In the genomic region with DNA sequence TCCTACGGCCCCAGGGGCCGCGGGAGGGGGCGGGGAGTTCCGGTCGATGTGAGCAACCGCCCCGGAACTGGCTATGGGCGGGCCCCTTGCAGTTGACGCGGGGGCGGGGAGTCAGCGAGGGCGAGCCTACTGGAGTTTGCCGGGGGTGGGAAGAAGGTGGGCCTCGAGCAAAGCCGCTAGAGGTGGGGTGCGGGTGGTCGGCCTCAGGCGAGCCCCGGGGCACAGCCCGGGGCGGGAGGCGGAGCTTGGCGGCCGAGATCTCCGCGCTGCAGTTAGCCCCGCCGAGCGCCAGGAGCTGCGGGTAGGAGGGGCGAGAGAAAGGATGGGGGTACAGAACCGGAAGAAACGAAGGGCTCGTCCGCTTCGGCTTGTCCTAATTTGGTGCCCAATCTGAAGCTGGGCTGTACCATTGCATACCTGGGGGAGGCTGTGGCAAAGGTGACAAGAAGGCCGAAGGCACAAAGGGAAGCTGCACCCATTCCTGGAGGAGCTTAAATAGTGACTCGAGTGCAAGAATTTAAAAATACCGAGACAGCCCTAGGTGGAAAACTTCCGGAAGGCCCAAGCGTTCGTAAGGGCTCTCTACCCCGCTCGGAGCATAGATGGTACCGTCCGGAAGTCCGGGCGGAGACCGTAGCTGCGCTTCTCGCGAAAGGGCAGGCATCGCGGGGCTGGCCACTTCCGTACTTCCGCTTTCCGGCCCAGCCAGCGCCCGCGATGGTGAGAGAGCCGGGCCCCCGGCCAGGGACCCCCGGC, we compare ENCODE assay signal across 8 cellular contexts. TPM values are rescaled to one million over a fixed set of nuclear protein-coding genes. Genes with fewer than 3 reads are reported as not detected.
DNase-seq lines count a peak whose midpoint lies in the region; ATAC-seq, FAIRE-seq and TF ChIP-seq lines count a peak whose summit lies in the region.

ARPC4 (plus strand) TSS at position 678 of the 756 bp plus-strand sequence; CDS start at position 718, 40 bp downstream.
TADA3 (minus strand) TSS at position 69 of the 756 bp plus-strand sequence. CDS start 1,007 bp downstream, outside the sequence.

- H3K27me3 ChIP-seq in HUES48 (ENCODE audit: control insufficient read depth, insufficient read depth, low read length) (no peaks in the 10 kb centered on the region), NT2/D1 (ENCODE audit: insufficient read depth, insufficient read length) (no peaks in the 10 kb centered on the region), H1 (replicated peaks in 1 of 4; ENCODE audit: control insufficient read depth in 3 of 4, extremely low read depth in 1 of 4, insufficient read depth in 3 of 4, low read length in 3 of 4) (no peaks in the 10 kb centered on the region), mesendoderm (ENCODE audit: insufficient read depth, low read length, poor library complexity) (no peaks in the 10 kb centered on the region)

- TF ChIP-seq EP300 in H1 (IDR thresholded peaks at IDR 0.05; ENCODE audit: borderline replicate concordance in 1 of 2, low read depth in 2 of 2, low read length in 2 of 2) = peak in 1 of 2 experiments; percentile 97; a peak in 2 of 3 replicates

- no peak for TF ChIP-seq CTCF in H1 (IDR thresholded peaks at IDR 0.05; ENCODE audit: control extremely low read depth in 1 of 3, insufficient read depth in 1 of 3, low read depth in 1 of 3, low read length in 3 of 3)

- peak within 1 kb of the TSS; percentile 98 for H4K5ac ChIP-seq in H1 (ENCODE audit: insufficient read length, low read depth, low read length)
- H4K5ac ChIP-seq in mesendoderm (ENCODE audit: low read length) = peak within 1 kb of the TSS; percentile 92

- peak within 1 kb of the TSS; percentile 100 for H3K27ac Mint-ChIP-seq in activated CD8-positive, alpha-beta memory T cell treated with anti-CD3 and anti-CD28 coated beads, Interleukin-2, amount 10 ng/mL, durations not matched to agents 7 days and 5 days

- H3K36me3 ChIP-seq in HUES48 (ENCODE audit: control insufficient read depth, insufficient read depth, low read length) (peaks cover 36% of the 10 kb centered on the region), NT2/D1 (ENCODE audit: insufficient read depth, insufficient read length, low read length) (peaks cover 58% of the 10 kb centered on the region), H1 (ENCODE audit: control insufficient read depth in 2 of 4, insufficient read depth in 4 of 4, low read length in 3 of 4) (peaks cover 2 to 29% (median 17%) of the 10 kb centered on the region in 4 experiments; a peak in 7 of 8 replicates), mesendoderm (ENCODE audit: control insufficient read depth, insufficient read depth, low read length) (peaks cover 4% of the 10 kb centered on the region)

- H3K14ac ChIP-seq in H1 (ENCODE audit: insufficient read length) = no peak within 1 kb of the TSS

- H3K4me1 ChIP-seq in HUES48 (ENCODE audit: control insufficient read depth, insufficient read depth, low read length) (0 out of 2 replicates have a peak, but pooled peaks cover 5% of the 10 kb centered on the region), NT2/D1 (ENCODE audit: insufficient read depth, insufficient read length) (no peaks in the 10 kb centered on the region), H1 (replicated peaks in 1 of 4; ENCODE audit: control insufficient read depth in 3 of 4, insufficient read depth in 4 of 4, low read length in 3 of 4) (peaks cover 0 to 8% (median 0%) of the 10 kb centered on the region in 4 experiments; a peak in 2 of 7 replicates), mesendoderm (ENCODE audit: control insufficient read depth, low read depth, low read length) (peaks cover 4% of the 10 kb centered on the region)

- H3K23ac ChIP-seq in H1 (ENCODE audit: insufficient read length) (peak within 1 kb of the TSS; percentile 57), mesendoderm (ENCODE audit: low read length) (no peak within 1 kb of the TSS)

- H3K4me2 ChIP-seq in H1 (ENCODE audit: insufficient read depth in 1 of 2, low read depth in 2 of 2, low read length in 2 of 2) (peak within 1 kb of the TSS; percentile 83 to 96), mesendoderm (ENCODE audit: low read length) (peak within 1 kb of the TSS; percentile 100)

- peak within 1 kb of the TSS; percentile 94; the same call in 1 of the 2 replicates for H2AK5ac ChIP-seq in H1 (ENCODE audit: low read depth, low read length)
- peak within 1 kb of the TSS; percentile 75 for H2AK5ac ChIP-seq in mesendoderm (ENCODE audit: low read length)

- CTCF ChIA-PET in activated CD8-positive, alpha-beta memory T cell treated with anti-CD3 and anti-CD28 coated beads, Interleukin-2, amount 10 ng/mL, durations not matched to agents 7 days and 5 days (lab: Charles Lee) = interaction anchor here (0.6 to 3.1 kb wide), 13 partner anchors 10 to 529 kb away, joined by 3 to 24 read pairs (median 7); partner anchors contain the start of genes BRPF1, CRELD1, OGG1 and SEC13
- CTCF ChIA-PET in H1 (lab: Charles Lee; ENCODE audit: partially characterized antibody) = interaction anchor here (0.6 to 1.2 kb wide), 6 partner anchors 9 to 282 kb away, joined by 3 to 6 read pairs (median 4); partner anchors contain the start of gene OGG1

- no peaks in the 10 kb centered on the region for H3K27me3 Mint-ChIP-seq in activated CD8-positive, alpha-beta memory T cell treated with anti-CD3 and anti-CD28 coated beads, Interleukin-2, amount 10 ng/mL, durations not matched to agents 7 days and 5 days

- no peaks in the 10 kb centered on the region for H4K20me1 ChIP-seq in H1 (replicated peaks in 1 of 2; ENCODE audit: control insufficient read depth in 1 of 2, insufficient read depth in 2 of 2, low read length in 2 of 2)

- peaks cover 51% of the 10 kb centered on the region for H3K36me3 Mint-ChIP-seq in activated CD8-positive, alpha-beta memory T cell treated with anti-CD3 and anti-CD28 coated beads, Interleukin-2, amount 10 ng/mL, durations not matched to agents 7 days and 5 days

- TF ChIP-seq POLR2A in H1 (IDR thresholded peaks at IDR 0.05; ENCODE audit: control extremely low read depth in 1 of 2, low read depth in 2 of 2, low read length in 2 of 2) = peak; percentile 57 to 79; a peak in 2 of 3 replicates

- H3K4me3 Mint-ChIP-seq in activated CD8-positive, alpha-beta memory T cell treated with anti-CD3 and anti-CD28 coated beads, Interleukin-2, amount 10 ng/mL, durations not matched to agents 7 days and 5 days = peak within 1 kb of the TSS; percentile 97

- peak within 1 kb of the TSS; percentile 34; the same call in 1 of the 2 replicates for H2BK15ac ChIP-seq in H1 (ENCODE audit: low read length)
- H2BK15ac ChIP-seq in mesendoderm (replicated peaks; ENCODE audit: low read depth) = no peak within 1 kb of the TSS

- TF ChIP-seq RAD21 in H1 (IDR thresholded peaks at IDR 0.05 in 1 of 2, conservative IDR thresholded peaks at IDR 0.05 in 1 of 2; ENCODE audit: low read depth in 2 of 2, low read length in 2 of 2) = no peak

- H2BK5ac ChIP-seq in H1 (ENCODE audit: low read depth, low read length) (peak within 1 kb of the TSS; percentile 99), mesendoderm (ENCODE audit: low read length) (peak within 1 kb of the TSS; percentile 96)

- peak; percentile 79 for ATAC-seq in GM21423 (IDR thresholded peaks at IDR 0.05; ENCODE audit: unreplicated experiment)
- peak; percentile 88 for ATAC-seq in activated CD8-positive, alpha-beta memory T cell treated with anti-CD3 and anti-CD28 coated beads, Interleukin-2, amount 10 ng/mL, durations not matched to agents 7 days and 5 days

- H3K9me3 ChIP-seq in HUES48 (ENCODE audit: control insufficient read depth, insufficient read depth, low read length) (no peaks in the 10 kb centered on the region), NT2/D1 (ENCODE audit: insufficient read depth, low read length) (no peaks in the 10 kb centered on the region), H1 (ENCODE audit: insufficient read depth in 2 of 2, low read depth in 1 of 2, low read length in 1 of 2) (no peaks in the 10 kb centered on the region)

- H2BK120ac ChIP-seq in H1 (replicated peaks; ENCODE audit: low read depth, low read length) (peak within 1 kb of the TSS; percentile 93), mesendoderm (ENCODE audit: low read depth, low read length) (no peak within 1 kb of the TSS)

- H2BK12ac ChIP-seq in H1 (ENCODE audit: low read depth, low read length) = peak within 1 kb of the TSS; percentile 92

- H3K4ac ChIP-seq in H1 (replicated peaks; ENCODE audit: insufficient read length, low read depth, low read length) (peak within 1 kb of the TSS; percentile 95), mesendoderm (ENCODE audit: low read depth, low read length) (peak within 1 kb of the TSS; percentile 95)

- peaks cover 9% of the 10 kb centered on the region for H3K79me1 ChIP-seq in H1 (ENCODE audit: low read depth, low read length)
- peaks cover 24% of the 10 kb centered on the region for H3K79me1 ChIP-seq in mesendoderm (ENCODE audit: low read length)

- peak within 1 kb of the TSS; percentile 100 for H3K9ac ChIP-seq in HUES48 (ENCODE audit: low read depth, low read length)
- H3K9ac ChIP-seq in NT2/D1 (ENCODE audit: insufficient read length, low read depth) = peak within 1 kb of the TSS; percentile 87
- peak within 1 kb of the TSS; percentile 94 to 99 (median 96) for H3K9ac ChIP-seq in H1 (replicated peaks in 1 of 4; ENCODE audit: extremely low read depth in 1 of 4, low read depth in 3 of 4, low read length in 3 of 4)
- peak within 1 kb of the TSS; percentile 98 for H3K9ac ChIP-seq in mesendoderm (ENCODE audit: low read length)

- H4K8ac ChIP-seq in H1 (ENCODE audit: extremely low read depth, insufficient read depth, low read length) (peak within 1 kb of the TSS; percentile 97), mesendoderm (ENCODE audit: low read depth, low read length) (peak within 1 kb of the TSS; percentile 97)

- H3K18ac ChIP-seq in H1 (ENCODE audit: extremely low read depth, low read length) (peak within 1 kb of the TSS; percentile 99), mesendoderm (ENCODE audit: low read length) (peak within 1 kb of the TSS; percentile 94)

- peaks cover 0 to 40% of the 10 kb centered on the region in 2 experiments; a peak in 2 of 4 replicates for H3K79me2 ChIP-seq in H1 (ENCODE audit: control insufficient read depth in 1 of 2, insufficient read depth in 2 of 2, low read length in 2 of 2)
- H3K79me2 ChIP-seq in mesendoderm (ENCODE audit: control insufficient read depth, insufficient read depth, low read length) = peaks cover 24% of the 10 kb centered on the region

- in situ Hi-C loops in Caki2 (cut with HindIII; ENCODE audit: low pct_unique_long_range_greater_than_20kb, low sequenced_read_pairs) = no loop called here

- H3K23me2 ChIP-seq in H1 (ENCODE audit: low read depth, low read length) = peaks cover 8% of the 10 kb centered on the region

- H3K56ac ChIP-seq in H1 (replicated peaks; ENCODE audit: insufficient read length, low read depth, low read length) (peak within 1 kb of the TSS; percentile 97), mesendoderm (ENCODE audit: low read length) (peak within 1 kb of the TSS; percentile 98)

- H3K27ac ChIP-seq in HUES48 (ENCODE audit: low read depth, low read length) (peak within 1 kb of the TSS; percentile 100), H1 (ENCODE audit: low read depth, low read length) (peak within 1 kb of the TSS; percentile 98), mesendoderm (ENCODE audit: low read depth, low read length) (peak within 1 kb of the TSS; percentile 94)

- peak; percentile 93 for DNase-seq in Caki2 (ENCODE audit: low read depth)
- DNase-seq in NT2/D1 (ENCODE audit: low read depth, low spot score) = peak; percentile 95
- DNase-seq in activated CD8-positive, alpha-beta memory T cell treated with anti-CD3 and anti-CD28 coated beads, Interleukin-2, amount 10 ng/mL, durations not matched to agents 7 days and 5 days = peak; percentile 96
- DNase-seq in H1 (ENCODE audit: low read depth in 1 of 2, low spot score in 2 of 2) = peak; percentile 80 to 89
- peak; percentile 98 for DNase-seq in mesendoderm
- DNase-seq in stimulated activated CD8-positive, alpha-beta memory T cell treated with anti-CD3 and anti-CD28 coated beads, Interleukin-12 subunit alpha, Interleukin-12 subunit beta, amount 100 ng/mL, for 4 hours (ENCODE audit: low read depth) = peak; percentile 89

- 0% methylated on average over 56 of the region's 65 CpGs; no CpG with 5 or more reads in 1 of the 2 experiments for WGBS in H1 (ENCODE audit: extremely low coverage in 1 of 2, insufficient coverage in 1 of 2, insufficient read length in 1 of 2, insufficient replicate concordance in 2 of 2, low coverage in 1 of 2, low lambda C conversion rate in 2 of 2, missing lambda C conversion rate in 1 of 2), 2 experiments
- no CpG with 5 or more reads among the region's 65 CpGs for WGBS in mesendoderm (ENCODE audit: extremely low coverage, insufficient coverage, low lambda C conversion rate)

- no peaks in the 10 kb centered on the region for H3K9me3 Mint-ChIP-seq in activated CD8-positive, alpha-beta memory T cell treated with anti-CD3 and anti-CD28 coated beads, Interleukin-2, amount 10 ng/mL, durations not matched to agents 7 days and 5 days (ENCODE audit: low read depth)

- 0 out of 2 replicates have a peak within 1 kb of the TSS, but pooled peaks have one; percentile 97 for H2BK20ac ChIP-seq in H1 (ENCODE audit: low read length)

- H3K4me1 Mint-ChIP-seq in activated CD8-positive, alpha-beta memory T cell treated with anti-CD3 and anti-CD28 coated beads, Interleukin-2, amount 10 ng/mL, durations not matched to agents 7 days and 5 days = peaks cover 52% of the 10 kb centered on the region

- POLR2A ChIA-PET in H1 (lab: Charles Lee; ENCODE audit: partially characterized antibody) = interaction anchor here (0.6 to 5.5 kb wide), 23 partner anchors 9 to 430 kb away, joined by 3 to 71 read pairs (median 4); partner anchors contain the start of genes BRPF1, CAMK1, CRELD1 and EMC3

- 0 out of 2 replicates have a peak within 1 kb of the TSS, but pooled peaks have one; percentile 18 for H2AFZ ChIP-seq in H1 (ENCODE audit: low read length)

- FAIRE-seq in H1 (lab: Jason Lieb, UNC) = no peak

- peak within 1 kb of the TSS; percentile 95 for H4K91ac ChIP-seq in H1 (replicated peaks; ENCODE audit: insufficient read length, low read length)

- H3K4me3 ChIP-seq in HUES48 (ENCODE audit: low read depth, low read length) (peak within 1 kb of the TSS; percentile 81), NT2/D1 (ENCODE audit: insufficient read length, low read depth) (peak within 1 kb of the TSS; percentile 93), H1 (ENCODE audit: extremely low read depth in 1 of 4, insufficient read depth in 2 of 4, low read depth in 3 of 4, low read length in 4 of 4) (peak within 1 kb of the TSS; percentile 89 to 98 (median 95)), mesendoderm (ENCODE audit: low read length) (peak within 1 kb of the TSS; percentile 99)

RNA-seq across cellular contexts. Expression of gene ARPC4, which starts in this region (rescaled TPM):
- 197 and 238 TPM in 2 replicates for total RNA-seq in Caki2 (2014; rRNA removed; shearing (Covaris generic); ENCODE audit: low replicate concordance)
- total RNA-seq in activated CD8-positive, alpha-beta memory T cell treated with anti-CD3 and anti-CD28 coated beads, Interleukin-2, amount 10 ng/mL, durations not matched to agents 7 days and 5 days = 100 to 1,000 TPM; 274 to 300 TPM
- 153 and 154 TPM in 2 replicates for total RNA-seq in H1 (2021; fragmentation: NEBNext Ultra II Directional; extraction: Animal tissue kit (Norgen Biotek cat#: 25700))
- polyA plus RNA-seq in H1 (2011; rRNA removed) = 108 and 138 TPM in 2 replicates
- polyA plus RNA-seq in H1 (2011; cell fraction: cytosol; rRNA removed) = 123 TPM
- 57.4 TPM for polyA plus RNA-seq in H1 (2011; cell fraction: nucleus; rRNA removed)
- 147 to 182 TPM (median 160 TPM) in 4 replicates for polyA plus RNA-seq in H1 (2012, experiment 1 of 2)
- 285 TPM for polyA plus RNA-seq in H1 (2012, experiment 2 of 2)
- 80.2 TPM for polyA plus RNA-seq in H1 (2013, experiment 1 of 2)
- 79.8 TPM for polyA plus RNA-seq in H1 (2013, experiment 2 of 2)
- 107 and 117 TPM in 2 replicates for polyA minus RNA-seq in H1 (2011; rRNA and poly(A)+ RNA removed)
- polyA minus RNA-seq in H1 (2011; cell fraction: cytosol; rRNA and poly(A)+ RNA removed) = 126 TPM
- polyA minus RNA-seq in H1 (2011; cell fraction: nucleus; rRNA and poly(A)+ RNA removed) = 71.0 TPM
- 93.1 TPM for polyA plus RNA-seq in mesendoderm (2013, experiment 1 of 2)
- polyA plus RNA-seq in mesendoderm (2013, experiment 2 of 2) = 95.1 TPM

RNA-seq across cellular contexts. Expression of gene TADA3, which starts in this region (rescaled TPM):
- total RNA-seq in Caki2 (2014; rRNA removed; shearing (Covaris generic); ENCODE audit: low replicate concordance) = 86.1 and 95.9 TPM in 2 replicates
- 10 to 100 TPM; 89.8 to 90.6 TPM for total RNA-seq in activated CD8-positive, alpha-beta memory T cell treated with anti-CD3 and anti-CD28 coated beads, Interleukin-2, amount 10 ng/mL, durations not matched to agents 7 days and 5 days
- 50.3 and 55.2 TPM in 2 replicates for total RNA-seq in H1 (2021; fragmentation: NEBNext Ultra II Directional; extraction: Animal tissue kit (Norgen Biotek cat#: 25700))
- 43.4 and 51.2 TPM in 2 replicates for polyA plus RNA-seq in H1 (2011; rRNA removed)
- 45.7 TPM for polyA plus RNA-seq in H1 (2011; cell fraction: cytosol; rRNA removed)
- polyA plus RNA-seq in H1 (2011; cell fraction: nucleus; rRNA removed) = 57.8 TPM
- 37.4 to 51.1 TPM (median 48.0 TPM) in 4 replicates for polyA plus RNA-seq in H1 (2012, experiment 1 of 2)
- polyA plus RNA-seq in H1 (2012, experiment 2 of 2) = 61.3 TPM
- 38.5 TPM for polyA plus RNA-seq in H1 (2013, experiment 1 of 2)
- polyA plus RNA-seq in H1 (2013, experiment 2 of 2) = 39.6 TPM
- polyA minus RNA-seq in H1 (2011; rRNA and poly(A)+ RNA removed) = 19.6 and 23.4 TPM in 2 replicates
- 26.8 TPM for polyA minus RNA-seq in H1 (2011; cell fraction: cytosol; rRNA and poly(A)+ RNA removed)
- 22.5 TPM for polyA minus RNA-seq in H1 (2011; cell fraction: nucleus; rRNA and poly(A)+ RNA removed)
- polyA plus RNA-seq in mesendoderm (2013, experiment 1 of 2) = 38.4 TPM
- 38.3 TPM for polyA plus RNA-seq in mesendoderm (2013, experiment 2 of 2)

Comparison
In these comparisons a context has a peak if more than half of its experiments do, and no peak if none do; other contexts are left out.
1. Peak in every context shown above with its lines: DNase-seq, ATAC-seq, H3K4me3 ChIP-seq and H3K27ac ChIP-seq.